ENCODE assay signal across 9 cellular contexts in genomic region chr2:172106128-172106961, GRCh38. TPM values are rescaled to one million over a fixed set of nuclear protein-coding genes. Genes with fewer than 3 reads are reported as not detected.
DNase-seq lines count a peak whose midpoint lies in the region; ATAC-seq and TF ChIP-seq lines count a peak whose summit lies in the region.
"Had no signal": no experiment of that assay in that cellular context is flagged by ENCODE, and none has a peak within 500 bp of the region (broad histone marks: within the 10 kb centered on the region; RNA-seq: fewer than 3 reads in every experiment).

No MANE protein-coding gene starts in this region.

- no peaks in the 10 kb centered on the region for H3K79me2 ChIP-seq in Karpas-422 (ENCODE audit: low read length)

- H3K27ac ChIP-seq in Karpas-422 (ENCODE audit: low read length): no peak overlapping the region
- H3K27ac ChIP-seq: SK-N-MC had no signal

- no TSS peak for BruUV-seq in Calu3 (replicated peaks; lab: Mats Ljungman, UMichigan)

- no peaks in the 10 kb centered on the region for H3K9me3 ChIP-seq in Karpas-422 (ENCODE audit: low read length)

- peak; percentile 53 for ATAC-seq in activated CD8-positive, alpha-beta memory T cell treated with anti-CD3 and anti-CD28 coated beads, Interleukin-2, amount 10 ng/mL, durations not matched to agents 7 days and 5 days

- TF ChIP-seq CTCF in Calu3 (IDR thresholded peaks at IDR 0.05; ENCODE audit: unreplicated experiment): peak; percentile 49

- peaks cover 38% of the 10 kb centered on the region for H3K27me3 Mint-ChIP-seq in Calu3 (ENCODE audit: unreplicated experiment)
- peaks cover 83% of the 10 kb centered on the region for H3K27me3 Mint-ChIP-seq in activated CD8-positive, alpha-beta memory T cell treated with anti-CD3 and anti-CD28 coated beads, Interleukin-2, amount 10 ng/mL, durations not matched to agents 7 days and 5 days

- H3K4me1 Mint-ChIP-seq in Calu3 (ENCODE audit: low read depth, unreplicated experiment): peaks cover 28% of the 10 kb centered on the region
- peaks cover 47% of the 10 kb centered on the region for H3K4me1 Mint-ChIP-seq in activated CD8-positive, alpha-beta memory T cell treated with anti-CD3 and anti-CD28 coated beads, Interleukin-2, amount 10 ng/mL, durations not matched to agents 7 days and 5 days

- peak overlapping the region; percentile 41 for H3K9ac ChIP-seq in Karpas-422 (ENCODE audit: low read length)

- H3K4me2 ChIP-seq in Karpas-422 (ENCODE audit: low read depth, low read length, poor library complexity, severe bottlenecking): peak overlapping the region; percentile 57

- H3K36me3 ChIP-seq in Karpas-422 (ENCODE audit: insufficient read depth, low read length): no peaks in the 10 kb centered on the region

- H4K20me1 ChIP-seq in Karpas-422 (ENCODE audit: insufficient read depth, low read depth, low read length): no peaks in the 10 kb centered on the region

- peaks cover 29% of the 10 kb centered on the region for H3K4me1 ChIP-seq in Karpas-422 (ENCODE audit: low read length)

- peak overlapping the region; percentile 48; the same call in 1 of the 2 replicates for H3K4me3 ChIP-seq in Karpas-422 (ENCODE audit: low read length)
- H3K4me3 ChIP-seq in skeletal muscle cell (ENCODE audit: low read depth, low read length): peak overlapping the region; percentile 42
- H3K4me3 ChIP-seq: SK-N-MC had no signal

- no peaks in the 10 kb centered on the region for H3K27me3 ChIP-seq in Karpas-422 (ENCODE audit: low read length)

- H2AFZ ChIP-seq in Karpas-422 (ENCODE audit: low read length): peak overlapping the region; percentile 52; the same call in 1 of the 2 replicates

- peak; percentile 62 for DNase-seq in Calu3
- peak; percentile 81 for DNase-seq in Karpas-422
- DNase-seq in activated CD8-positive, alpha-beta memory T cell treated with anti-CD3 and anti-CD28 coated beads, Interleukin-2, amount 10 ng/mL, durations not matched to agents 7 days and 5 days: peak; percentile 66
- peak; percentile 52 for DNase-seq in germinal center (ENCODE audit: low spot score)
- no peak for DNase-seq in skeletal muscle cell (ENCODE audit: low read depth)
- no peak for DNase-seq in medulla oblongata (ENCODE audit: extremely low spot score)
- DNase-seq in LoVo (ENCODE audit: low spot score): no peak
- no peak for DNase-seq in ureter (ENCODE audit: low spot score)

- intact Hi-C loops in Calu3 (cut with micrococcal nuclease; ENCODE audit: unreplicated experiment): loop anchor here (2.0 to 10.0 kb wide), 3 partner anchors 102 to 296 kb away; partner anchors contain the start of gene HAT1

- no peaks in the 10 kb centered on the region for H3K9me2 ChIP-seq in Karpas-422 (replicated peaks; ENCODE audit: insufficient read depth, low read length)

- H3K9me3 Mint-ChIP-seq in Calu3 (ENCODE audit: low read depth, unreplicated experiment): no peaks in the 10 kb centered on the region
- H3K9me3 Mint-ChIP-seq in activated CD8-positive, alpha-beta memory T cell treated with anti-CD3 and anti-CD28 coated beads, Interleukin-2, amount 10 ng/mL, durations not matched to agents 7 days and 5 days (ENCODE audit: low read depth): no peaks in the 10 kb centered on the region

- H3K27ac Mint-ChIP-seq in Calu3 (ENCODE audit: unreplicated experiment): no peak overlapping the region
- H3K27ac Mint-ChIP-seq in activated CD8-positive, alpha-beta memory T cell treated with anti-CD3 and anti-CD28 coated beads, Interleukin-2, amount 10 ng/mL, durations not matched to agents 7 days and 5 days: no peak overlapping the region

- H3K36me3 Mint-ChIP-seq in Calu3 (ENCODE audit: insufficient read depth, unreplicated experiment): peaks cover 23% of the 10 kb centered on the region
- H3K36me3 Mint-ChIP-seq in activated CD8-positive, alpha-beta memory T cell treated with anti-CD3 and anti-CD28 coated beads, Interleukin-2, amount 10 ng/mL, durations not matched to agents 7 days and 5 days: no peaks in the 10 kb centered on the region

- CTCF ChIA-PET in Calu3 (lab: Charles Lee): interaction anchor here (0.8 to 1.6 kb wide), 6 partner anchors 21 to 523 kb away, joined by 3 to 10 read pairs (median 5); no protein-coding TSS in a partner anchor
- CTCF ChIA-PET in activated CD8-positive, alpha-beta memory T cell treated with anti-CD3 and anti-CD28 coated beads, Interleukin-2, amount 10 ng/mL, durations not matched to agents 7 days and 5 days (lab: Charles Lee): interaction anchor here (0.7 to 7.8 kb wide), 30 partner anchors 9 to 1132 kb away, joined by 3 to 142 read pairs (median 5); partner anchors contain the start of genes DLX1 and DYNC1I2

- H3K4me3 Mint-ChIP-seq in Calu3 (ENCODE audit: low read depth, unreplicated experiment): peak overlapping the region; percentile 63
- H3K4me3 Mint-ChIP-seq in activated CD8-positive, alpha-beta memory T cell treated with anti-CD3 and anti-CD28 coated beads, Interleukin-2, amount 10 ng/mL, durations not matched to agents 7 days and 5 days: peak overlapping the region; percentile 67

RNA-seq across cellular contexts. Expression of gene DLX2, which starts 3.6 kb away (rescaled TPM):
- total RNA-seq in Calu3 (2022): not detected in 2 replicates
- 0.97 and 1.5 TPM in 2 replicates for total RNA-seq in Karpas-422 (2014; rRNA removed; shearing (Covaris generic); ENCODE audit: low replicate concordance)
- under 1 TPM in 1 of 2 experiments, not detected in 1; 0.12 TPM for total RNA-seq in activated CD8-positive, alpha-beta memory T cell treated with anti-CD3 and anti-CD28 coated beads, Interleukin-2, amount 10 ng/mL, durations not matched to agents 7 days and 5 days
- not detected for total RNA-seq in ureter

RNA-seq across cellular contexts. Expression of gene DLX1, which starts 21.0 kb away (rescaled TPM):
- total RNA-seq in Calu3 (2022): not detected in 2 replicates
- 1.0 and 1.2 TPM in 2 replicates for total RNA-seq in Karpas-422 (2014; rRNA removed; shearing (Covaris generic); ENCODE audit: low replicate concordance)
- total RNA-seq in activated CD8-positive, alpha-beta memory T cell treated with anti-CD3 and anti-CD28 coated beads, Interleukin-2, amount 10 ng/mL, durations not matched to agents 7 days and 5 days: not detected
- not detected for total RNA-seq in ureter

Comparison
In these comparisons a context has a peak if more than half of its experiments do, and no peak if none do; other contexts are left out.
1. DNase-seq: peak in Calu3 (single experiment), Karpas-422 (single experiment), activated CD8-positive, alpha-beta memory T cell treated with anti-CD3 and anti-CD28 coated beads, Interleukin-2, amount 10 ng/mL, durations not matched to agents 7 days and 5 days (single experiment) and germinal center (single experiment); none in skeletal muscle cell (single experiment), medulla oblongata (single experiment), LoVo (single experiment) and ureter (single experiment).